ENCODE assay signal across 21 cellular contexts in genomic region chr7:81333004-81333403, GRCh38.
DNase-seq lines count a peak whose midpoint lies in the region; ATAC-seq and TF ChIP-seq lines count a peak whose summit lies in the region.
"Had no signal": no experiment of that assay in that cellular context is flagged by ENCODE, and none has a peak within 500 bp of the region (broad histone marks: within the 10 kb centered on the region; RNA-seq: fewer than 3 reads in every experiment).

No MANE protein-coding gene starts in this region.

- H3K79me1 ChIP-seq in mesenchymal stem cell (replicated peaks; ENCODE audit: low read length, poor library complexity, severe bottlenecking): no peaks in the 10 kb centered on the region

- no peaks in the 10 kb centered on the region for H3K4me1 Mint-ChIP-seq in activated T-helper 17 cell treated with anti-CD3 and anti-CD28 coated beads, Interleukin-2, amount 50 U/mL, for 72 hours
- no peaks in the 10 kb centered on the region for H3K4me1 Mint-ChIP-seq in activated CD4-positive, alpha-beta T cell treated with anti-CD3 and anti-CD28 coated beads, Interleukin-2, amount 10 ng/mL, durations not matched to agents 7 days and 5 days

- H3K9me3 ChIP-seq in mesenchymal stem cell (ENCODE audit: control insufficient read depth, low read length): no peaks in the 10 kb centered on the region
- H3K9me3 ChIP-seq: esophagus squamous epithelium had no signal

- H3K9ac ChIP-seq in mesenchymal stem cell (ENCODE audit: low read length): no peak overlapping the region

- no peak overlapping the region for H2AK5ac ChIP-seq in mesenchymal stem cell (ENCODE audit: low read length, severe bottlenecking)

- H3K4me2 ChIP-seq in mesenchymal stem cell (ENCODE audit: low read length, poor library complexity, severe bottlenecking): no peak overlapping the region
- H3K4me2 ChIP-seq: GM23338 had no signal

- no peak overlapping the region for H3K4me3 Mint-ChIP-seq in activated T-helper 17 cell treated with anti-CD3 and anti-CD28 coated beads, Interleukin-2, amount 50 U/mL, for 72 hours
- H3K4me3 Mint-ChIP-seq in activated CD4-positive, alpha-beta T cell treated with anti-CD3 and anti-CD28 coated beads, Interleukin-2, amount 10 ng/mL, durations not matched to agents 7 days and 5 days: no peak overlapping the region
- H3K4me3 Mint-ChIP-seq: activated CD8-positive, alpha-beta T cell treated with anti-CD3 and anti-CD28 coated beads, Interleukin-2, amount 10 ng/mL, durations not matched to agents 7 days and 5 days; GM23338; natural killer cell treated with Interleukin-12 subunit alpha and Interleukin-12 subunit beta and Interleukin-15 and Interleukin-18, amount 100 ng/mL, for 72 hours had no signal

- no peak overlapping the region for H3K27ac Mint-ChIP-seq in activated T-helper 17 cell treated with anti-CD3 and anti-CD28 coated beads, Interleukin-2, amount 50 U/mL, for 72 hours
- no peak overlapping the region for H3K27ac Mint-ChIP-seq in activated CD4-positive, alpha-beta T cell treated with anti-CD3 and anti-CD28 coated beads, Interleukin-2, amount 10 ng/mL, durations not matched to agents 7 days and 5 days
- H3K27ac Mint-ChIP-seq: activated CD8-positive, alpha-beta T cell treated with anti-CD3 and anti-CD28 coated beads, Interleukin-2, amount 10 ng/mL, durations not matched to agents 7 days and 5 days; GM23338; natural killer cell treated with Interleukin-12 subunit alpha and Interleukin-12 subunit beta and Interleukin-15 and Interleukin-18, amount 100 ng/mL, for 72 hours had no signal

- H4K8ac ChIP-seq in mesenchymal stem cell (ENCODE audit: low read length): no peak overlapping the region

- H2AFZ ChIP-seq in mesenchymal stem cell (ENCODE audit: low read depth, low read length): no peak overlapping the region
- H2AFZ ChIP-seq: GM23338 had no signal

- no peak for TF ChIP-seq CTCF in AG10803 (conservative IDR thresholded peaks at IDR 0.05; ENCODE audit: low read length)
- no peak for TF ChIP-seq CTCF in cardiac fibroblast (IDR thresholded peaks at IDR 0.05; ENCODE audit: low read depth, low read length)

- H3K4me1 ChIP-seq in mesenchymal stem cell (ENCODE audit: control insufficient read depth, insufficient read depth, low read depth, low read length): peaks cover 2% of the 10 kb centered on the region
- H3K4me1 ChIP-seq: esophagus squamous epithelium, transverse colon had no signal

- H3K27me3 ChIP-seq in mesenchymal stem cell (ENCODE audit: control insufficient read depth in 1 of 2, insufficient read depth in 1 of 2, low read length in 2 of 2): no peaks in the 10 kb centered on the region
- H3K27me3 ChIP-seq: esophagus squamous epithelium, transverse colon had no signal

- no peaks in the 10 kb centered on the region for H3K36me3 ChIP-seq in mesenchymal stem cell (ENCODE audit: control insufficient read depth in 1 of 2, insufficient read depth in 2 of 2, low read depth in 1 of 2, low read length in 2 of 2)
- H3K36me3 ChIP-seq: esophagus squamous epithelium, transverse colon had no signal

- no peak overlapping the region for H2BK5ac ChIP-seq in mesenchymal stem cell (ENCODE audit: low read depth, low read length, poor library complexity, severe bottlenecking)

- no peak for ATAC-seq in activated T-helper 17 cell treated with anti-CD3 and anti-CD28 coated beads, Interleukin-2, amount 50 U/mL, for 72 hours (replicated peaks)
- no peak for ATAC-seq in GM19035 (IDR thresholded peaks at IDR 0.05; ENCODE audit: unreplicated experiment)
- ATAC-seq: activated CD8-positive, alpha-beta T cell treated with anti-CD3 and anti-CD28 coated beads, Interleukin-2, amount 10 ng/mL, durations not matched to agents 7 days and 5 days; GM23338; natural killer cell treated with Interleukin-12 subunit alpha and Interleukin-12 subunit beta and Interleukin-15 and Interleukin-18, amount 100 ng/mL, for 72 hours; right cardiac atrium had no signal

- H3K4ac ChIP-seq in mesenchymal stem cell (ENCODE audit: low read depth in 1 of 2, low read length in 2 of 2): no peak overlapping the region

- no peak overlapping the region for H3K18ac ChIP-seq in mesenchymal stem cell (ENCODE audit: low read depth in 1 of 2, low read length in 2 of 2)

- DNase-seq in AG10803 (ENCODE audit: low read depth) (peak; percentile 40), M059J (ENCODE audit: low read depth) (peak; percentile 69), cardiac fibroblast (ENCODE audit: low read depth in 2 of 2) (peak; percentile 49 to 77), mesenchymal stem cell (peak; percentile 18)
- DNase-seq in activated T-cell treated with anti-CD3 and anti-CD28 coated beads, Interleukin-2, amount 50 U/mL, for 1 hour: no peak
- no peak for DNase-seq in activated CD4-positive, alpha-beta T cell treated with anti-CD3 and anti-CD28 coated beads, Interleukin-2, amount 10 ng/mL, durations not matched to agents 7 days and 5 days
- DNase-seq: activated CD8-positive, alpha-beta T cell treated with anti-CD3 and anti-CD28 coated beads, Interleukin-2, amount 10 ng/mL, durations not matched to agents 7 days and 5 days; activated effector memory CD4-positive, alpha-beta T cell treated with Interleukin-2 at 50 U/mL for 16 hours; anterior cingulate cortex; DMS 273 treated with DMSO at 0.1 percent for 48 hours; esophagus squamous epithelium; NCI-H146; NCI-H345; right cardiac atrium; stimulated activated CD4-positive, alpha-beta T cell treated with anti-CD3 and anti-CD28 coated beads, Interleukin-4, amount 100 ng/mL, for 24 hours; transverse colon had no signal

- H3K36me3 Mint-ChIP-seq in activated T-helper 17 cell treated with anti-CD3 and anti-CD28 coated beads, Interleukin-2, amount 50 U/mL, for 72 hours (ENCODE audit: low read depth): no peaks in the 10 kb centered on the region
- no peaks in the 10 kb centered on the region for H3K36me3 Mint-ChIP-seq in activated CD4-positive, alpha-beta T cell treated with anti-CD3 and anti-CD28 coated beads, Interleukin-2, amount 10 ng/mL, durations not matched to agents 7 days and 5 days (ENCODE audit: low read depth)
- H3K36me3 Mint-ChIP-seq: natural killer cell treated with Interleukin-12 subunit alpha and Interleukin-12 subunit beta and Interleukin-15 and Interleukin-18, amount 100 ng/mL, for 72 hours had no signal

- POLR2A ChIA-PET in activated CD4-positive, alpha-beta T cell treated with anti-CD3 and anti-CD28 coated beads, Interleukin-2, amount 10 ng/mL, durations not matched to agents 7 days and 5 days (lab: Charles Lee): no interaction called here

- H3K23ac ChIP-seq in mesenchymal stem cell (ENCODE audit: low read length in 2 of 2): no peak overlapping the region

- no peak overlapping the region for H2BK120ac ChIP-seq in mesenchymal stem cell (ENCODE audit: low read depth, low read length)

- CTCF ChIA-PET in activated CD4-positive, alpha-beta T cell treated with anti-CD3 and anti-CD28 coated beads, Interleukin-2, amount 10 ng/mL, durations not matched to agents 7 days and 5 days (lab: Charles Lee): no interaction called here

- H4K91ac ChIP-seq in mesenchymal stem cell (ENCODE audit: low read length): no peak overlapping the region

- no peak overlapping the region for H2BK15ac ChIP-seq in mesenchymal stem cell (ENCODE audit: low read depth, poor library complexity, severe bottlenecking)

- no peak overlapping the region for H3K14ac ChIP-seq in mesenchymal stem cell (ENCODE audit: low read length in 2 of 2)

- no CpG with 5 or more reads among the region's 1 CpG for WGBS in mesenchymal stem cell

- H3K27me3 Mint-ChIP-seq in activated T-helper 17 cell treated with anti-CD3 and anti-CD28 coated beads, Interleukin-2, amount 50 U/mL, for 72 hours: no peaks in the 10 kb centered on the region
- no peaks in the 10 kb centered on the region for H3K27me3 Mint-ChIP-seq in activated CD4-positive, alpha-beta T cell treated with anti-CD3 and anti-CD28 coated beads, Interleukin-2, amount 10 ng/mL, durations not matched to agents 7 days and 5 days
- H3K27me3 Mint-ChIP-seq: natural killer cell treated with Interleukin-12 subunit alpha and Interleukin-12 subunit beta and Interleukin-15 and Interleukin-18, amount 100 ng/mL, for 72 hours had no signal

- no peak overlapping the region for H2BK12ac ChIP-seq in mesenchymal stem cell (ENCODE audit: low read length in 2 of 2)

- H3K4me3 ChIP-seq in AG10803 (ENCODE audit: low read length) (no peak overlapping the region), cardiac fibroblast (replicated peaks in 1 of 2; ENCODE audit: low read depth in 2 of 2, low read length in 2 of 2) (no peak overlapping the region), mesenchymal stem cell (ENCODE audit: insufficient read depth in 1 of 2, low read depth in 1 of 2, low read length in 2 of 2) (no peak overlapping the region)
- H3K4me3 ChIP-seq: esophagus squamous epithelium, GM23338, lung, transverse colon had no signal

- H3K9me3 Mint-ChIP-seq in activated T-helper 17 cell treated with anti-CD3 and anti-CD28 coated beads, Interleukin-2, amount 50 U/mL, for 72 hours: peaks cover 18% of the 10 kb centered on the region
- no peaks in the 10 kb centered on the region for H3K9me3 Mint-ChIP-seq in activated CD4-positive, alpha-beta T cell treated with anti-CD3 and anti-CD28 coated beads, Interleukin-2, amount 10 ng/mL, durations not matched to agents 7 days and 5 days
- H3K9me3 Mint-ChIP-seq: GM23338 had no signal

- no peak overlapping the region for H3K27ac ChIP-seq in mesenchymal stem cell (ENCODE audit: low read length, poor library complexity, severe bottlenecking)
- H3K27ac ChIP-seq: esophagus squamous epithelium, transverse colon had no signal

Comparison
In these comparisons a context has a peak if more than half of its experiments do, and no peak if none do; other contexts are left out.
1. DNase-seq: peak in AG10803 (single experiment), M059J (single experiment), cardiac fibroblast (2 of 2) and mesenchymal stem cell (single experiment); none in activated T-cell treated with anti-CD3 and anti-CD28 coated beads, Interleukin-2, amount 50 U/mL, for 1 hour (single experiment) and activated CD4-positive, alpha-beta T cell treated with anti-CD3 and anti-CD28 coated beads, Interleukin-2, amount 10 ng/mL, durations not matched to agents 7 days and 5 days (single experiment).